Comparison of ENCODE assay signal across 1 cellular context in genomic region chr15:31403096-31403495, GRCh38.
TF ChIP-seq lines count a peak whose summit lies in the region.

No MANE protein-coding gene starts in this region.

TF ChIP-seq in SK-N-SH treated with all-trans-retinoic acid at 6 μM for 48 hours, 23 proteins besides CTCF, POLR2A, EP300 and RAD21 (continued from another document):
- TF ChIP-seq, protein P1, sequence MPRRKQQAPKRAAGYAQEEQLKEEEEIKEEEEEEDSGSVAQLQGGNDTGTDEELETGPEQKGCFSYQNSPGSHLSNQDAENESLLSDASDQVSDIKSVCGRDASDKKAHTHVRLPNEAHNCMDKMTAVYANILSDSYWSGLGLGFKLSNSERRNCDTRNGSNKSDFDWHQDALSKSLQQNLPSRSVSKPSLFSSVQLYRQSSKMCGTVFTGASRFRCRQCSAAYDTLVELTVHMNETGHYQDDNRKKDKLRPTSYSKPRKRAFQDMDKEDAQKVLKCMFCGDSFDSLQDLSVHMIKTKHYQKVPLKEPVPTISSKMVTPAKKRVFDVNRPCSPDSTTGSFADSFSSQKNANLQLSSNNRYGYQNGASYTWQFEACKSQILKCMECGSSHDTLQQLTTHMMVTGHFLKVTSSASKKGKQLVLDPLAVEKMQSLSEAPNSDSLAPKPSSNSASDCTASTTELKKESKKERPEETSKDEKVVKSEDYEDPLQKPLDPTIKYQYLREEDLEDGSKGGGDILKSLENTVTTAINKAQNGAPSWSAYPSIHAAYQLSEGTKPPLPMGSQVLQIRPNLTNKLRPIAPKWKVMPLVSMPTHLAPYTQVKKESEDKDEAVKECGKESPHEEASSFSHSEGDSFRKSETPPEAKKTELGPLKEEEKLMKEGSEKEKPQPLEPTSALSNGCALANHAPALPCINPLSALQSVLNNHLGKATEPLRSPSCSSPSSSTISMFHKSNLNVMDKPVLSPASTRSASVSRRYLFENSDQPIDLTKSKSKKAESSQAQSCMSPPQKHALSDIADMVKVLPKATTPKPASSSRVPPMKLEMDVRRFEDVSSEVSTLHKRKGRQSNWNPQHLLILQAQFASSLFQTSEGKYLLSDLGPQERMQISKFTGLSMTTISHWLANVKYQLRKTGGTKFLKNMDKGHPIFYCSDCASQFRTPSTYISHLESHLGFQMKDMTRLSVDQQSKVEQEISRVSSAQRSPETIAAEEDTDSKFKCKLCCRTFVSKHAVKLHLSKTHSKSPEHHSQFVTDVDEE (CRISPR knock-in tag; IDR thresholded peaks at IDR 0.05), result no peak
- TF ChIP-seq BACH2 (CRISPR knock-in tag; IDR thresholded peaks at IDR 0.05; ENCODE audit: borderline replicate concordance), result no peak
- no peak for TF ChIP-seq TOX (CRISPR knock-in tag; IDR thresholded peaks at IDR 0.05; ENCODE audit: borderline replicate concordance)
- no peak for TF ChIP-seq OSR1 (CRISPR knock-in tag; IDR thresholded peaks at IDR 0.05)
